Comparison of ENCODE assay signal across 16 cellular contexts in genomic region chr7:122166708-122167107, GRCh38. TPM values are rescaled to one million over a fixed set of nuclear protein-coding genes. Genes with fewer than 3 reads are reported as not detected.
DNase-seq lines count a peak whose midpoint lies in the region; ATAC-seq and TF ChIP-seq lines count a peak whose summit lies in the region.
"Had no signal": no experiment of that assay in that cellular context is flagged by ENCODE, and none has a peak within 500 bp of the region (broad histone marks: within the 10 kb centered on the region; RNA-seq: fewer than 3 reads in every experiment).

No MANE protein-coding gene starts in this region.

- H3K27ac Mint-ChIP-seq in Caco-2 (ENCODE audit: unreplicated experiment) = no peak overlapping the region
- H3K27ac Mint-ChIP-seq: activated CD8-positive, alpha-beta memory T cell treated with anti-CD3 and anti-CD28 coated beads, Interleukin-2, amount 10 ng/mL, durations not matched to agents 7 days and 5 days; activated naive CD4-positive, alpha-beta T cell treated with anti-CD3 and anti-CD28 coated beads, Interleukin-2, amount 10 ng/mL, durations not matched to agents 7 days and 5 days had no signal

- TF ChIP-seq CTCF in Caco-2 (IDR thresholded peaks at IDR 0.05; ENCODE audit: insufficient read depth in 1 of 2, low read depth in 1 of 2, low read length in 1 of 2, severe bottlenecking in 1 of 2, unreplicated experiment in 1 of 2) (no peak), epithelial cell of esophagus (IDR thresholded peaks at IDR 0.05; ENCODE audit: insufficient read depth, low read depth, low read length, missing control alignments) (no peak), omental fat pad (IDR thresholded peaks at IDR 0.05) (no peak)

- H3K9me3 ChIP-seq in Caco-2 (no peaks in the 10 kb centered on the region), MG63 (no peaks in the 10 kb centered on the region)

- no peaks in the 10 kb centered on the region for H3K27me3 Mint-ChIP-seq in Caco-2 (ENCODE audit: insufficient read depth, unreplicated experiment)
- H3K27me3 Mint-ChIP-seq: activated CD8-positive, alpha-beta memory T cell treated with anti-CD3 and anti-CD28 coated beads, Interleukin-2, amount 10 ng/mL, durations not matched to agents 7 days and 5 days; activated naive CD4-positive, alpha-beta T cell treated with anti-CD3 and anti-CD28 coated beads, Interleukin-2, amount 10 ng/mL, durations not matched to agents 7 days and 5 days had no signal

- H3K9me3 Mint-ChIP-seq in Caco-2 (ENCODE audit: unreplicated experiment) = no peaks in the 10 kb centered on the region
- H3K9me3 Mint-ChIP-seq: activated naive CD4-positive, alpha-beta T cell treated with anti-CD3 and anti-CD28 coated beads, Interleukin-2, amount 10 ng/mL, durations not matched to agents 7 days and 5 days had no signal

- ATAC-seq in omental fat pad (ENCODE audit: low FRiP score) (peak; percentile 76), HG03378 (IDR thresholded peaks at IDR 0.05; ENCODE audit: unreplicated experiment) (no peak)
- ATAC-seq: activated CD8-positive, alpha-beta memory T cell treated with anti-CD3 and anti-CD28 coated beads, Interleukin-2, amount 10 ng/mL, durations not matched to agents 7 days and 5 days had no signal

- H3K4me3 Mint-ChIP-seq in Caco-2 (ENCODE audit: unreplicated experiment) = no peak overlapping the region
- H3K4me3 Mint-ChIP-seq: activated CD8-positive, alpha-beta memory T cell treated with anti-CD3 and anti-CD28 coated beads, Interleukin-2, amount 10 ng/mL, durations not matched to agents 7 days and 5 days; activated naive CD4-positive, alpha-beta T cell treated with anti-CD3 and anti-CD28 coated beads, Interleukin-2, amount 10 ng/mL, durations not matched to agents 7 days and 5 days had no signal

- DNase-seq in Caco-2 = peak; percentile 35 to 57
- DNase-seq in MG63 = peak; percentile 23
- DNase-seq in epithelial cell of esophagus (ENCODE audit: low read depth) = peak; percentile 22
- no peak for DNase-seq in omental fat pad (ENCODE audit: low spot score)
- DNase-seq in GF-D8 (lab: John Stamatoyannopoulos, UW) = no peak
- DNase-seq in DMS 273 (lab: John Stamatoyannopoulos, UW; ENCODE audit: unreplicated experiment) = no peak
- no peak for DNase-seq in NCI-H510A (lab: John Stamatoyannopoulos, UW)
- DNase-seq: activated CD8-positive, alpha-beta memory T cell treated with anti-CD3 and anti-CD28 coated beads, Interleukin-2, amount 10 ng/mL, durations not matched to agents 7 days and 5 days; activated naive CD4-positive, alpha-beta T cell treated with anti-CD3 and anti-CD28 coated beads, Interleukin-2, amount 10 ng/mL, durations not matched to agents 7 days and 5 days; C1 segment of cervical spinal cord; foreskin melanocyte; NCI-H2171 treated with DMSO at 0.1 percent for 48 hours; retina; stimulated activated naive CD4-positive, alpha-beta T cell treated with Interleukin-2 at 50 U/mL for 16 hours; SW 1271 had no signal

- peaks cover 35% of the 10 kb centered on the region for H3K4me1 ChIP-seq in Caco-2

- H3K36me3 ChIP-seq in Caco-2 (ENCODE audit: control insufficient read depth, insufficient read depth, low read length) = no peaks in the 10 kb centered on the region
- H3K36me3 ChIP-seq in MG63 = no peaks in the 10 kb centered on the region

- POLR2A ChIA-PET in Caco-2 (lab: Charles Lee) = no interaction called here

- H3K4me1 Mint-ChIP-seq in Caco-2 (ENCODE audit: low read depth, unreplicated experiment) = peaks cover 5% of the 10 kb centered on the region
- H3K4me1 Mint-ChIP-seq: activated CD8-positive, alpha-beta memory T cell treated with anti-CD3 and anti-CD28 coated beads, Interleukin-2, amount 10 ng/mL, durations not matched to agents 7 days and 5 days; activated naive CD4-positive, alpha-beta T cell treated with anti-CD3 and anti-CD28 coated beads, Interleukin-2, amount 10 ng/mL, durations not matched to agents 7 days and 5 days had no signal

- CTCF ChIA-PET in Caco-2 (lab: Charles Lee) = no interaction called here

- H3K27me3 ChIP-seq in Caco-2 (replicated peaks; ENCODE audit: control insufficient read depth, insufficient read depth, low read length) (no peaks in the 10 kb centered on the region), MG63 (no peaks in the 10 kb centered on the region)

- BruUV-seq in Caco-2 (replicated peaks; lab: Mats Ljungman, UMichigan) = no TSS peak

- no peaks in the 10 kb centered on the region for H3K36me3 Mint-ChIP-seq in Caco-2 (ENCODE audit: insufficient read depth, unreplicated experiment)
- H3K36me3 Mint-ChIP-seq: activated CD8-positive, alpha-beta memory T cell treated with anti-CD3 and anti-CD28 coated beads, Interleukin-2, amount 10 ng/mL, durations not matched to agents 7 days and 5 days; activated naive CD4-positive, alpha-beta T cell treated with anti-CD3 and anti-CD28 coated beads, Interleukin-2, amount 10 ng/mL, durations not matched to agents 7 days and 5 days had no signal

- intact Hi-C loops in Caco-2 (cut with micrococcal nuclease; ENCODE audit: unreplicated experiment) = loop anchor here (2.0 kb wide), 2 partner anchors 48 to 74 kb away; no protein-coding TSS in a partner anchor

- no peak overlapping the region for H3K4me3 ChIP-seq in Caco-2 (ENCODE audit: low read depth, low read length)
- no peak overlapping the region for H3K4me3 ChIP-seq in MG63
- H3K4me3 ChIP-seq in epithelial cell of esophagus (ENCODE audit: low read length) = no peak overlapping the region

RNA-seq across cellular contexts. Expression of gene AASS, which starts 22.7 kb away (rescaled TPM):
- total RNA-seq in Caco-2 (2022) (11.3 and 14.0 TPM in 2 replicates), omental fat pad (10 to 100 TPM; 50.7 to 92.7 (median 68.1) TPM)
- total RNA-seq in MG63 (2014; rRNA removed; shearing (Covaris generic); ENCODE audit: low replicate concordance) = 0.82 and 3.6 TPM in 2 replicates

Comparison
In these comparisons a context has a peak if more than half of its experiments do, and no peak if none do; other contexts are left out.
1. DNase-seq: peak in Caco-2 (2 of 2), MG63 (single experiment) and epithelial cell of esophagus (single experiment); none in omental fat pad (single experiment), GF-D8 (single experiment), DMS 273 (single experiment) and NCI-H510A (single experiment).